Comparison of ENCODE assay signal across 10 cellular contexts in the genomic region with DNA sequence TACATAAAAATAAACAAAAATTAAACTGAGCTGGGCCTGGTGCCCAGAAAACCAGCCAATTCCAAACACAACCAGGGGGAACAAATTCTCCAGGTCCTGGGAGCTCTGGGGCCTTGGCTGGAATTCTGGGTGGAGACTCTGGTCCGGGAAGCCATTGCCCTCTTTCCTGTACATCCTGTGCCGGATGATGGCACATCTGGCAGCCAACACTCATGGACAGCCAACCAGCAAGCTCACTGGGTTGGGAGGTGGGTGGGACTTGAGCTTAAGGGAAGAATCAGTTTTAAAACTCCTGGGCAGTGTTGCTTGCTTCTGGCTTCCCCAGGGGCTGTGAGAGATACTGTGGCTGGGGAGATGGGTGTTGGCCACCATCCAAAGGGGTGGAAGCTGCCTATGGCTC. TPM values are rescaled to one million over a fixed set of nuclear protein-coding genes. Genes with fewer than 3 reads are reported as not detected.
A peak's percentile ranks its signal among the peaks of the same experiment; 100 is the strongest.
DNase-seq lines count a peak whose midpoint lies in the region; TF ChIP-seq lines count a peak whose summit lies in the region.
"Had no signal": no experiment of that assay in that cellular context is flagged by ENCODE, and none has a peak within 500 bp of the region (broad histone marks: within the 10 kb centered on the region; RNA-seq: fewer than 3 reads in every experiment).

No MANE protein-coding gene starts in this region.

- H3K4me3 ChIP-seq in osteoblast (ENCODE audit: insufficient read depth, low read length), result no peak overlapping the region

- TF ChIP-seq CTCF in osteoblast (IDR thresholded peaks at IDR 0.05; ENCODE audit: extremely low read depth, low read depth, low read length), result no peak

- peak overlapping the region; percentile 48 for H2AFZ ChIP-seq in osteoblast (ENCODE audit: low read length)

- no peaks in the 10 kb centered on the region for H3K9me3 ChIP-seq in osteoblast (ENCODE audit: low read depth, low read length)

- peak overlapping the region; percentile 70 for H3K27ac ChIP-seq in epithelial cell of prostate
- H3K27ac ChIP-seq in osteoblast (ENCODE audit: low read depth, low read length), result peak overlapping the region; percentile 29

- H3K4me2 ChIP-seq in osteoblast (ENCODE audit: insufficient read depth, low read length), result no peak overlapping the region

- peaks cover 22% of the 10 kb centered on the region for H3K27me3 ChIP-seq in osteoblast (ENCODE audit: insufficient read depth, low read length)

- H3K79me2 ChIP-seq in osteoblast (ENCODE audit: insufficient read depth, low read length), result no peaks in the 10 kb centered on the region

- in situ Hi-C loops in ACHN (cut with HindIII; ENCODE audit: low pct_ligation_motif_present, low pct_unique_long_range_greater_than_20kb, low sequenced_read_pairs), result no loop called here

- H4K20me1 ChIP-seq in osteoblast (ENCODE audit: insufficient read depth, low read length), result no peaks in the 10 kb centered on the region

- DNase-seq in ACHN (peak; percentile 27), NCI-H460 (ENCODE audit: extremely low read depth, low read depth) (peak; percentile 54), epithelial cell of prostate (ENCODE audit: low read depth, low spot score) (no peak), osteoblast (ENCODE audit: insufficient read length, low spot score, missing footprints) (peak; percentile 80), NCI-H69 (lab: John Stamatoyannopoulos, UW) (no peak), NCI-H2171 treated with DMSO at 0.1 percent for 48 hours (lab: John Stamatoyannopoulos, UW) (no peak), NCI-H1417 (lab: John Stamatoyannopoulos, UW) (no peak)
- DNase-seq in NK-92 treated with Interleukin-12 subunit alpha and Interleukin-12 subunit beta, amount 100 ng/mL, for 24 hours (lab: John Stamatoyannopoulos, UW), result no peak
- DNase-seq: CD4-positive, alpha-beta T cell; NCI-H526 treated with DMSO at 0.1 percent for 48 hours had no signal

- H3K36me3 ChIP-seq in osteoblast (ENCODE audit: insufficient read depth, low read length), result no peaks in the 10 kb centered on the region

- no peaks in the 10 kb centered on the region for H3K4me1 ChIP-seq in osteoblast (ENCODE audit: insufficient read depth, low read length)

RNA-seq across cellular contexts. Expression of a gene that starts 56.1 kb away (rescaled TPM):
- total RNA-seq in NCI-H460 (2014; rRNA removed; shearing (Covaris generic)), result 3.3 TPM in 2 replicates
- 0.67 and 0.69 TPM in 2 replicates for polyA plus RNA-seq in NCI-H460 (2014; cell fraction: nucleus; rRNA removed)
- total RNA-seq in osteoblast, result 0.29 and 1.4 TPM in 2 replicates

Comparison
In these comparisons a context has a peak if more than half of its experiments do, and no peak if none do; other contexts are left out.
1. DNase-seq: peak in ACHN (single experiment), NCI-H460 (single experiment) and osteoblast (single experiment); none in epithelial cell of prostate (single experiment), NCI-H69 (single experiment), NCI-H2171 treated with DMSO at 0.1 percent for 48 hours (single experiment), NCI-H1417 (0 of 3) and NK-92 treated with Interleukin-12 subunit alpha and Interleukin-12 subunit beta, amount 100 ng/mL, for 24 hours (single experiment).